8 cellular contexts compared by ENCODE assay signal in the genomic region with DNA sequence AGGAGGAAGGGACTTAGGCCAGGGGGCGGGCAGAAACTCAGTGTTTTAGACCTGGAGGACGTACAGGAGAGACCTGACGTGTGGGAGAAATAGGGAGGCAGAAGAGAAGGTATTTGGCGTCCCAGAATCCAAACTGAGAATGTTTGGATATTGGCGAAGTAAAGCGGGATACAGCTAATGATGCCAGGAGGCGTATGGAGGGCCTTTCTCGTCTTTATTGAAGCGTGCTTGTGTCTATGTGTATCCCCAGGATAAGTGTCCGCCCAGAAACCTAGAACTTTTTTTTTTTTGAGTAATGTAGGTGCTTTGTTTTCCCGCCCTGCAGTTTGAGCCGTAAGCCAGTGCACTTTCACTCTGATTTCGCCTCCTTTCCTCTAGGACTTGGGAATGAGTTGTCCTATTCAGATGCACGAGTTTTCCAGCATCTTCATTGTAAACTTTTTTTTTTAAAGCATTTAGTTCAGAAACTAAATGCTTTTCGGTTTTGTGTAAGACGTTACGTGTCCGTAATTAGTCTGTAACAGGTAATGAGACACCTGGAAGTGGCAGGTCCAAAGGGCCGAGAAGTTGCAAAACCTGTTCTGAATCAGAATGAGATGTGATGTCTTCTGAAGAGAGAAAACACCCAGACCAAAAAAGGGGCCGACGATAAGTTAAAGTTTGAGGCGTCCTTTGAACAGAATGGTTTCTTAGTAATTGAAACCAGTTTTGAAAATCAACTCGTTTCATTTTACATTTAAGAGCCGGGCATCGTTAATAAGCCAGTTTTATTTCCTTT. TPM values are rescaled to one million over a fixed set of nuclear protein-coding genes. Genes with fewer than 3 reads are reported as not detected.
DNase-seq lines count a peak whose midpoint lies in the region; ATAC-seq, FAIRE-seq and TF ChIP-seq lines count a peak whose summit lies in the region.

No MANE protein-coding gene starts in this region.

- H3K27ac ChIP-seq in angular gyrus (ENCODE audit: low read depth, low read length) (peak overlapping the region; percentile 79), small intestine (ENCODE audit: low read depth in 1 of 2, low read length in 1 of 2) (peak overlapping the region; percentile 92 to 96)

- peak; percentile 20 for ATAC-seq in HG02763 (IDR thresholded peaks at IDR 0.05; ENCODE audit: unreplicated experiment)

- peak overlapping the region; percentile 74 to 82 for H3K4me3 ChIP-seq in small intestine (ENCODE audit: low read depth in 1 of 2, low read length in 2 of 2)

- in situ Hi-C loops in ACHN (cut with HindIII; ENCODE audit: low pct_ligation_motif_present, low pct_unique_long_range_greater_than_20kb, low sequenced_read_pairs) (no loop called here), GM13976 (cut with MboI; ENCODE audit: low sequenced_read_pairs, unreplicated experiment) (no loop called here)

- FAIRE-seq in small intestine (lab: Jason Lieb, UNC): no peak

- H3K36me3 ChIP-seq in small intestine (ENCODE audit: control insufficient read depth in 2 of 2, insufficient read depth in 2 of 2, low read length in 2 of 2): no peaks in the 10 kb centered on the region

- H3K9me3 ChIP-seq in small intestine (ENCODE audit: control insufficient read depth, low read depth): no peaks in the 10 kb centered on the region

- WGBS in small intestine, 3 donors: 0 to 1% (median 0%) methylated on average over 25 of the region's 25 CpGs

- H3K4me1 ChIP-seq in small intestine (ENCODE audit: control insufficient read depth in 2 of 2, insufficient read depth in 1 of 2, low read depth in 1 of 2, low read length in 1 of 2): peaks cover 0 to 13% of the 10 kb centered on the region in 2 donors

- H3K27me3 ChIP-seq in small intestine (ENCODE audit: control insufficient read depth in 2 of 2, insufficient read depth in 2 of 2, low read length in 2 of 2): no peaks in the 10 kb centered on the region

- peak; percentile 33 for DNase-seq in ACHN
- DNase-seq in GM13976 (ENCODE audit: low spot score): peak; percentile 18
- peak; percentile 82 for DNase-seq in NCI-H146 treated with DMSO at 0.1 percent for 48 hours (lab: John Stamatoyannopoulos, UW; ENCODE audit: unreplicated experiment)
- DNase-seq in iPS-NIHi11 (ENCODE audit: low spot score): peak; percentile 28
- DNase-seq in small intestine: peak; percentile 94
- DNase-seq in activated CD8-positive, alpha-beta memory T cell treated with anti-CD3 and anti-CD28 coated beads, Interleukin-2, amount 50 U/mL, for 4 hours: no peak

- no peak for TF ChIP-seq CTCF in GM13976 (IDR thresholded peaks at IDR 0.05; ENCODE audit: borderline replicate concordance, control extremely low read depth, extremely low read depth, insufficient read depth, missing control alignments)

RNA-seq across cellular contexts. Expression of gene ARL5B, which starts 0.7 kb away (rescaled TPM):
- 1 to 10 TPM; 5.9 to 7.4 (median 6.7) TPM for polyA plus RNA-seq in small intestine

RNA-seq across cellular contexts. Expression of gene NSUN6, which starts 8.6 kb away (rescaled TPM):
- polyA plus RNA-seq in small intestine: 10 to 100 TPM in 1 of 3 donors, 1 to 10 TPM in 2; 6.0 to 10.1 (median 7.0) TPM
